In the genomic region with DNA sequence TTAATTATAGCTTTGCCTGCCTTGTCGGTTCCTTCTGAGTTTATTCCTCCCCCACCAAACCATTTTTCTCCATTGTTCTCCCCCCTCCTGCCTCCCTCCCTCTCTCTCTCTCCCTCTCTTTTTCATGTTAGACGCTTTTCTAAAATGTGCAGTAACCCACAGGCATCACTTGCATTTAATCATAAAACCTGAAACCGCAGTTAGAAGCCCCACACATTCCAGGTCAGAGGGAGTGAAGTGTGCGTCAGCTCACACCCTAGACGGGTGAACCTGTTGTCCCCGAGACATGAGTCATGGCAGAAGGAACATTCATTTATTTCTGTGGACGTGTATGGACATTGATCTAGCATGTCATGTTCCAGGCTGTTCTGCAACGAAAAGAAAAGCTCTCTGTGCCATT, we compare ENCODE assay signal across 14 cellular contexts. TPM values are rescaled to one million over a fixed set of nuclear protein-coding genes. Genes with fewer than 3 reads are reported as not detected.
DNase-seq lines count a peak whose midpoint lies in the region; ATAC-seq, FAIRE-seq and TF ChIP-seq lines count a peak whose summit lies in the region.
"Had no signal": no experiment of that assay in that cellular context is flagged by ENCODE, and none has a peak within 500 bp of the region (broad histone marks: within the 10 kb centered on the region; RNA-seq: fewer than 3 reads in every experiment).

No MANE protein-coding gene starts in this region.

- intact Hi-C loops in dorsolateral prefrontal cortex (cut with DNase I) = no loop called here

- no peak overlapping the region for H3K9ac ChIP-seq in BLaER1

- H3K4me3 ChIP-seq in BLaER1 (no peak overlapping the region), bronchial epithelial cell (ENCODE audit: low read depth, low read length) (no peak overlapping the region), dorsolateral prefrontal cortex (no peak overlapping the region)

- no peak overlapping the region for H3K27ac ChIP-seq in BLaER1
- H3K27ac ChIP-seq in dorsolateral prefrontal cortex = no peak overlapping the region

- ATAC-seq in HG02588 (IDR thresholded peaks at IDR 0.05; ENCODE audit: unreplicated experiment) = no peak
- ATAC-seq: activated CD4-positive, CD25-positive, alpha-beta regulatory T cell treated with anti-CD3 and anti-CD28 coated beads, Interleukin-2, amount 50 U/mL, for 24 hours had no signal

- TF ChIP-seq CTCF in bronchial epithelial cell (IDR thresholded peaks at IDR 0.05; ENCODE audit: insufficient read depth, low read length, severe bottlenecking) (no peak), dorsolateral prefrontal cortex (IDR thresholded peaks at IDR 0.05 in 54 of 56, conservative IDR thresholded peaks at IDR 0.05 in 2 of 56; ENCODE audit: low read depth in 1 of 56, partially characterized antibody in 56 of 56) (no peak)

- DNase-seq in HT-29 (ENCODE audit: low spot score) = peak; percentile 36
- DNase-seq in bronchial epithelial cell (ENCODE audit: low read depth) = peak; percentile 97
- DNase-seq in left kidney (ENCODE audit: low read depth, low spot score) = peak; percentile 86
- no peak for DNase-seq in dorsolateral prefrontal cortex
- no peak for DNase-seq in NCI-H524 treated with DMSO at 0.1 percent for 48 hours (lab: John Stamatoyannopoulos, UW)
- no peak for DNase-seq in OCI-M2 (lab: John Stamatoyannopoulos, UW; ENCODE audit: unreplicated experiment)
- DNase-seq: cortex of kidney, midbrain, NCI-H1092, posterior cingulate gyrus had no signal

- H3K27me3 ChIP-seq in BLaER1 (peaks cover 97% of the 10 kb centered on the region), bronchial epithelial cell (ENCODE audit: control insufficient read depth, insufficient read depth, low read length) (peaks cover 3% of the 10 kb centered on the region), dorsolateral prefrontal cortex (peaks cover 7 to 90% (median 69%) of the 10 kb centered on the region in 45 donors)

- peaks cover 37% of the 10 kb centered on the region for H3K4me1 ChIP-seq in BLaER1

- peak; percentile 98 for FAIRE-seq in bronchial epithelial cell (lab: Jason Lieb, UNC)

- H4K20me1 ChIP-seq in BLaER1 = peaks cover 11% of the 10 kb centered on the region

- no peaks in the 10 kb centered on the region for H3K36me3 ChIP-seq in BLaER1
- no peaks in the 10 kb centered on the region for H3K36me3 ChIP-seq in bronchial epithelial cell (ENCODE audit: control insufficient read depth, insufficient read depth, low read length)

- peak overlapping the region; percentile 3; the same call in 1 of the 2 replicates for H3K4me2 ChIP-seq in BLaER1

- peaks cover 38% of the 10 kb centered on the region for H3K9me3 ChIP-seq in BLaER1

RNA-seq across cellular contexts. Expression of a gene that starts 19.9 kb away (rescaled TPM):
- not detected in 2 replicates for total RNA-seq in HT-29 (2014; rRNA removed; shearing (Covaris generic))
- total RNA-seq in bronchial epithelial cell (under 0.01 TPM in 2 replicates), dorsolateral prefrontal cortex (not detected)
- total RNA-seq: temporal lobe had no signal

RNA-seq across cellular contexts. Expression of a gene that starts 38.9 kb away (rescaled TPM):
- total RNA-seq in HT-29 (2014; rRNA removed; shearing (Covaris generic)) = 0.65 and 2.0 TPM in 2 replicates
- total RNA-seq in bronchial epithelial cell (0.26 and 1.4 TPM in 2 replicates), dorsolateral prefrontal cortex (1 to 10 TPM in 31 of 120 experiments, under 1 TPM in 87, not detected in 2; 0.11 to 2.1 (median 0.64) TPM)

Comparison
In these comparisons a context has a peak if more than half of its experiments do, and no peak if none do; other contexts are left out.
1. DNase-seq: peak in HT-29 (single experiment), bronchial epithelial cell (single experiment) and left kidney (single experiment); none in dorsolateral prefrontal cortex (0 of 10), NCI-H524 treated with DMSO at 0.1 percent for 48 hours (single experiment) and OCI-M2 (single experiment).